ENCODE assay signal across 17 cellular contexts in genomic region chr2:112606567-112606966, GRCh38. TPM values are rescaled to one million over a fixed set of nuclear protein-coding genes. Genes with fewer than 3 reads are reported as not detected.
A peak's percentile ranks its signal among the peaks of the same experiment; 100 is the strongest.
DNase-seq lines count a peak whose midpoint lies in the region; ATAC-seq and TF ChIP-seq lines count a peak whose summit lies in the region.
"Had no signal": no experiment of that assay in that cellular context is flagged by ENCODE, and none has a peak within 500 bp of the region (broad histone marks: within the 10 kb centered on the region; RNA-seq: fewer than 3 reads in every experiment).

No MANE protein-coding gene starts in this region.

- no peaks in the 10 kb centered on the region for H3K4me1 Mint-ChIP-seq in neural progenitor cell

- H3K4me3 Mint-ChIP-seq in neural progenitor cell: no peak overlapping the region

- DNase-seq in cardiac septum (ENCODE audit: low spot score) (peak; percentile 26), right cardiac atrium (no peak), left lobe of liver (ENCODE audit: low spot score) (peak; percentile 71), neural progenitor cell (ENCODE audit: low spot score) (no peak), HuH-7 (ENCODE audit: low spot score) (no peak), cerebellar nuclear complex (lab: John Stamatoyannopoulos, UW) (no peak), UCSD-AML1 (lab: John Stamatoyannopoulos, UW; ENCODE audit: unreplicated experiment) (no peak), kidney glomerular epithelial cell (lab: John Stamatoyannopoulos, UW) (no peak)
- DNase-seq: C1 segment of cervical spinal cord, DMS 273 treated with DMSO at 0.1 percent for 48 hours, GF-D8, GOT3, NCI-H1048, NCI-H1436 treated with DMSO at 0.1 percent for 48 hours, NCI-H2227 treated with DMSO at 0.1 percent for 48 hours, NCI-H524, PC-9 had no signal

- H3K36me3 ChIP-seq in neural progenitor cell: no peaks in the 10 kb centered on the region

- H3K4me3 ChIP-seq in right cardiac atrium (ENCODE audit: low read length) (no peak overlapping the region), neural progenitor cell (no peak overlapping the region)
- H3K4me3 ChIP-seq: PC-9 had no signal

- no peak for TF ChIP-seq CTCF in neural progenitor cell (IDR thresholded peaks at IDR 0.05)

- H3K4me2 ChIP-seq in neural progenitor cell: no peak overlapping the region
- H3K4me2 ChIP-seq: PC-9 had no signal

- peak overlapping the region; percentile 9 for H3K27ac Mint-ChIP-seq in neural progenitor cell

- H3K27me3 Mint-ChIP-seq in neural progenitor cell (ENCODE audit: insufficient read depth, low read depth): peaks cover 5% of the 10 kb centered on the region

- no peaks in the 10 kb centered on the region for H3K79me2 ChIP-seq in neural progenitor cell (ENCODE audit: low read depth)

- peaks cover 9% of the 10 kb centered on the region for H3K9me3 Mint-ChIP-seq in neural progenitor cell

- no peak overlapping the region for H3K27ac ChIP-seq in right cardiac atrium (ENCODE audit: low read length)
- no peak overlapping the region for H3K27ac ChIP-seq in neural progenitor cell
- H3K27ac ChIP-seq: PC-9 had no signal

- no peak overlapping the region for H3K9ac ChIP-seq in neural progenitor cell

- intact Hi-C loops in cardiac septum (cut with DNase I) (no loop called here), right cardiac atrium (cut with DNase I) (no loop called here)

- H3F3A ChIP-seq in neural progenitor cell (ENCODE audit: low read depth): no peaks in the 10 kb centered on the region

- H2AFZ ChIP-seq in neural progenitor cell (replicated peaks): no peak overlapping the region
- H2AFZ ChIP-seq: PC-9 had no signal

- 70% methylated on average over 3 of the region's 3 CpGs for WGBS in right cardiac atrium

- ATAC-seq in right cardiac atrium (no peak), left lobe of liver (peak; percentile 97)

- H3K27me3 ChIP-seq in right cardiac atrium (ENCODE audit: control insufficient read depth, insufficient read depth): no peaks in the 10 kb centered on the region
- H3K27me3 ChIP-seq in neural progenitor cell: no peaks in the 10 kb centered on the region

- H3K4me1 ChIP-seq in right cardiac atrium (ENCODE audit: control insufficient read depth, insufficient read depth, low read length): no peaks in the 10 kb centered on the region
- no peaks in the 10 kb centered on the region for H3K4me1 ChIP-seq in neural progenitor cell

- H3K9me3 ChIP-seq in right cardiac atrium (ENCODE audit: control insufficient read depth, low read length): no peaks in the 10 kb centered on the region
- H3K9me3 ChIP-seq in neural progenitor cell (ENCODE audit: low read depth): peaks cover 3% of the 10 kb centered on the region

- H4K20me1 ChIP-seq in neural progenitor cell (ENCODE audit: low read depth): no peaks in the 10 kb centered on the region

- H3K36me3 Mint-ChIP-seq in neural progenitor cell: no peaks in the 10 kb centered on the region

RNA-seq across cellular contexts. Expression of gene CHCHD5, which starts 22.2 kb away (rescaled TPM):
- total RNA-seq in cardiac septum (24.9 TPM), right cardiac atrium (10 to 100 TPM; 26.5 to 31.2 (median 29.6) TPM), left lobe of liver (21.2 TPM), neural progenitor cell (ENCODE audit: low replicate concordance) (12.9 and 17.5 TPM in 2 replicates)
- polyA plus RNA-seq in right cardiac atrium: 37.2 TPM

RNA-seq across cellular contexts. Expression of gene SLC20A1, which starts 39.2 kb away (rescaled TPM):
- total RNA-seq in cardiac septum (26.1 TPM), right cardiac atrium (10 to 100 TPM; 14.2 to 24.2 (median 15.6) TPM), left lobe of liver (12.9 TPM), neural progenitor cell (ENCODE audit: low replicate concordance) (46.1 and 61.1 TPM in 2 replicates)
- 8.6 TPM for polyA plus RNA-seq in right cardiac atrium

Comparison
In these comparisons a context has a peak if more than half of its experiments do, and no peak if none do; other contexts are left out.
1. DNase-seq: peak in cardiac septum (single experiment) and left lobe of liver (single experiment); none in right cardiac atrium (0 of 3), neural progenitor cell (single experiment), HuH-7 (single experiment), cerebellar nuclear complex (0 of 2), UCSD-AML1 (single experiment) and kidney glomerular epithelial cell (single experiment).